In genomic region chr19:6680141-6680540, GRCh38 we compare ENCODE assay signal across 18 cellular contexts. TPM values are rescaled to one million over a fixed set of nuclear protein-coding genes. Genes with fewer than 3 reads are reported as not detected.
"Had no signal": no experiment of that assay in that cellular context is flagged by ENCODE, and none has a peak within 500 bp of the region (broad histone marks: within the 10 kb centered on the region; RNA-seq: fewer than 3 reads in every experiment).

No MANE protein-coding gene starts in this region.

- H3K4me1 ChIP-seq: testis had no signal

- H3K27me3 ChIP-seq: testis had no signal

- H3K27me3 Mint-ChIP-seq: T-helper 17 cell had no signal

- FAIRE-seq: colon, endothelial cell of umbilical vein, frontal cortex had no signal

- DNase-seq: activated CD4-positive, alpha-beta memory T cell treated with anti-CD3 and anti-CD28 coated beads, Interleukin-2, amount 10 ng/mL, durations not matched to agents 7 days and 5 days; activated CD8-positive, alpha-beta memory T cell treated with anti-CD3 and anti-CD28 coated beads, Interleukin-2, amount 50 U/mL, for 4 hours; activated naive CD4-positive, alpha-beta T cell treated with anti-CD3 and anti-CD28 coated beads, Interleukin-2, amount 50 U/mL, for 16 hours; effector CD4-positive, alpha-beta T cell; heart left ventricle; left lung; mesenchymal stem cell; nucleus accumbens; stimulated activated CD4-positive, alpha-beta T cell treated with anti-CD3 and anti-CD28 coated beads, Interleukin-2, amount 100 ng/mL, for 48 hours; stimulated activated naive CD8-positive, alpha-beta T cell treated with anti-CD3 and anti-CD28 coated beads, Interleukin-15, amount 100 ng/mL, for 72 hours; T-helper 17 cell; testis had no signal

- H3K4me3 Mint-ChIP-seq: activated CD4-positive, alpha-beta memory T cell treated with anti-CD3 and anti-CD28 coated beads, Interleukin-2, amount 10 ng/mL, durations not matched to agents 7 days and 5 days; natural killer cell treated with Interleukin-12 subunit alpha and Interleukin-12 subunit beta and Interleukin-15 and Interleukin-18, amount 100 ng/mL, for 72 hours; stimulated activated naive CD8-positive, alpha-beta T cell treated with anti-CD3 and anti-CD28 coated beads, Interleukin-15, amount 100 ng/mL, for 72 hours; T-helper 17 cell had no signal

- H3K9me3 ChIP-seq: left lung, testis had no signal

- H3K4me3 ChIP-seq: heart left ventricle, left lung, testis had no signal

- ATAC-seq: heart left ventricle; left lung; natural killer cell treated with Interleukin-12 subunit alpha and Interleukin-12 subunit beta and Interleukin-15 and Interleukin-18, amount 100 ng/mL, for 72 hours; stimulated activated naive CD8-positive, alpha-beta T cell treated with anti-CD3 and anti-CD28 coated beads, Interleukin-15, amount 100 ng/mL, for 72 hours; T-helper 17 cell had no signal

- H3K27ac Mint-ChIP-seq: activated CD4-positive, alpha-beta memory T cell treated with anti-CD3 and anti-CD28 coated beads, Interleukin-2, amount 10 ng/mL, durations not matched to agents 7 days and 5 days; progenitor cell of endocrine pancreas; stimulated activated naive CD8-positive, alpha-beta T cell treated with anti-CD3 and anti-CD28 coated beads, Interleukin-15, amount 100 ng/mL, for 72 hours; T-helper 17 cell had no signal

- H3K27ac ChIP-seq: heart left ventricle, left lung, testis had no signal

- H3K36me3 Mint-ChIP-seq: natural killer cell treated with Interleukin-12 subunit alpha and Interleukin-12 subunit beta and Interleukin-15 and Interleukin-18, amount 100 ng/mL, for 72 hours had no signal

RNA-seq across cellular contexts. Expression of gene TNFSF14, which starts 10.2 kb away (rescaled TPM):
- total RNA-seq: endothelial cell of umbilical vein, fibroblast of lung, frontal cortex, progenitor cell of endocrine pancreas had no signal
- polyA plus RNA-seq: endothelial cell of umbilical vein, fibroblast of lung had no signal

RNA-seq across cellular contexts. Expression of gene C3, which starts 40.3 kb away (rescaled TPM):
- total RNA-seq: endothelial cell of umbilical vein had no signal
